9 cellular contexts compared by ENCODE assay signal in the genomic region with DNA sequence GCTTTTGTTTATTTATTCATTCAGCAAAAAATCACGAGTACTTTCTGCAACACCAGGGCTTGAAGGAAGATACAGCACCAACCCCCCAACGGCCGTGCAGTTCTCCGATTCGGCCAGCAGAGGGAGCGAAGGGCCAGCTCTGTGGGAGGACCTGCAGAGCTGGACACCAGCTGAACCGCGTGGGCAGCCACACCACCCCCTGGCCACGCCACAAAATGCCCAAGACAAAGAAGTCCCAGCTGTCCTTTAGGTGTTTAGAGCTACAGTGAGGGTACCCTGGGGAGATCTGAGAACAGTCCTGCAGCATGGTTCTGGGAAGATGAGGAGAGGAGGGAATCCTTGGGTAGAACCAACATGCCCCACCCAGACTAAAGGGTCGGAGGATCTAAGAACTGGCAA.
DNase-seq lines count a peak whose midpoint lies in the region; ATAC-seq and TF ChIP-seq lines count a peak whose summit lies in the region.
"Had no signal": no experiment of that assay in that cellular context is flagged by ENCODE, and none has a peak within 500 bp of the region (broad histone marks: within the 10 kb centered on the region; RNA-seq: fewer than 3 reads in every experiment).

No MANE protein-coding gene starts in this region.

- peaks cover 4 to 7% (median 5%) of the 10 kb centered on the region in 3 donors for H3K4me1 Mint-ChIP-seq in CD8-positive, alpha-beta memory T cell
- peaks cover 3% of the 10 kb centered on the region for H3K4me1 Mint-ChIP-seq in glutamatergic neuron (ENCODE audit: low read depth, unreplicated experiment)

- no peaks in the 10 kb centered on the region for H3K9me3 Mint-ChIP-seq in CD8-positive, alpha-beta memory T cell
- H3K9me3 Mint-ChIP-seq in glutamatergic neuron (ENCODE audit: unreplicated experiment), result peaks cover 3% of the 10 kb centered on the region
- H3K9me3 Mint-ChIP-seq: activated naive CD4-positive, alpha-beta T cell treated with anti-CD3 and anti-CD28 coated beads, Interleukin-2, amount 50 U/mL, for 24 hours had no signal

- ATAC-seq in GM19463 (IDR thresholded peaks at IDR 0.05; ENCODE audit: unreplicated experiment), result peak; percentile 91

- POLR2A ChIA-PET in CD8-positive, alpha-beta memory T cell (lab: Charles Lee), result no interaction called here

- H3K27ac Mint-ChIP-seq in CD8-positive, alpha-beta memory T cell, result peak overlapping the region in 1 of 8 donors; percentile 43
- H3K27ac Mint-ChIP-seq in glutamatergic neuron (ENCODE audit: unreplicated experiment), result peak overlapping the region; percentile 53
- H3K27ac Mint-ChIP-seq: activated naive CD4-positive, alpha-beta T cell treated with anti-CD3 and anti-CD28 coated beads, Interleukin-2, amount 50 U/mL, for 24 hours had no signal

- H3K27me3 Mint-ChIP-seq in CD8-positive, alpha-beta memory T cell, result no peaks in the 10 kb centered on the region
- H3K27me3 Mint-ChIP-seq in glutamatergic neuron (ENCODE audit: unreplicated experiment), result peaks cover 7% of the 10 kb centered on the region
- H3K27me3 Mint-ChIP-seq: activated naive CD4-positive, alpha-beta T cell treated with anti-CD3 and anti-CD28 coated beads, Interleukin-2, amount 50 U/mL, for 24 hours had no signal

- no peaks in the 10 kb centered on the region for H3K27me3 ChIP-seq in CD8-positive, alpha-beta memory T cell (ENCODE audit: insufficient read depth, low read length, poor library complexity, severe bottlenecking)

- H3K27ac ChIP-seq in CD8-positive, alpha-beta memory T cell (ENCODE audit: low read depth, low read length), result no peak overlapping the region

- peaks cover 0 to 1% (median 0%) of the 10 kb centered on the region in 3 donors for H3K36me3 Mint-ChIP-seq in CD8-positive, alpha-beta memory T cell
- peaks cover 5% of the 10 kb centered on the region for H3K36me3 Mint-ChIP-seq in glutamatergic neuron (ENCODE audit: unreplicated experiment)
- H3K36me3 Mint-ChIP-seq: activated naive CD4-positive, alpha-beta T cell treated with anti-CD3 and anti-CD28 coated beads, Interleukin-2, amount 50 U/mL, for 24 hours had no signal

- H3K4me1 ChIP-seq in CD8-positive, alpha-beta memory T cell (ENCODE audit: insufficient read depth, low read length), result peaks cover 4% of the 10 kb centered on the region

- in situ Hi-C loops in KBM-7 (cut with MboI; ENCODE audit: low pct_unique_long_range_greater_than_20kb, low sequenced_read_pairs), result loop anchor here (25.0 kb wide), 1 partner anchor 184 kb away; no protein-coding TSS in a partner anchor

- H3K4me3 Mint-ChIP-seq in CD8-positive, alpha-beta memory T cell, result no peak overlapping the region
- no peak overlapping the region for H3K4me3 Mint-ChIP-seq in glutamatergic neuron (ENCODE audit: unreplicated experiment)
- H3K4me3 Mint-ChIP-seq: activated naive CD4-positive, alpha-beta T cell treated with anti-CD3 and anti-CD28 coated beads, Interleukin-2, amount 50 U/mL, for 24 hours had no signal

- no peak overlapping the region for H3K4me3 ChIP-seq in CD8-positive, alpha-beta memory T cell (ENCODE audit: low read length)

- H3K36me3 ChIP-seq in CD8-positive, alpha-beta memory T cell (ENCODE audit: insufficient read depth, low read length), result no peaks in the 10 kb centered on the region

- H3K9me3 ChIP-seq in CD8-positive, alpha-beta memory T cell (ENCODE audit: low read length), result no peaks in the 10 kb centered on the region

- peak; percentile 98 for TF ChIP-seq CTCF in glutamatergic neuron (IDR thresholded peaks at IDR 0.05; ENCODE audit: partially characterized antibody, unreplicated experiment)

- CTCF ChIA-PET in CD8-positive, alpha-beta memory T cell (lab: Charles Lee), result interaction anchor here (0.7 to 4.0 kb wide), 26 partner anchors 9 to 431 kb away, joined by 3 to 32 read pairs (median 4); no protein-coding TSS in a partner anchor

- DNase-seq in CD8-positive, alpha-beta memory T cell, result peak; percentile 51 to 80 (median 56)
- DNase-seq in KBM-7, result peak; percentile 79
- peak; percentile 37 for DNase-seq in SKM-1 (lab: John Stamatoyannopoulos, UW; ENCODE audit: unreplicated experiment)
- DNase-seq in activated naive CD4-positive, alpha-beta T cell treated with anti-CD3 and anti-CD28 coated beads, Interleukin-2, amount 50 U/mL, for 16 hours, result peak; percentile 73
- DNase-seq in glutamatergic neuron, result peak; percentile 92
- DNase-seq in posterior vena cava (ENCODE audit: low spot score), result peak; percentile 94
- DNase-seq in ureter (ENCODE audit: low spot score), result peak; percentile 88

- intact Hi-C loops in posterior vena cava (cut with DNase I), result loop anchor here (5.0 to 10.0 kb wide), 3 partner anchors 194 to 432 kb away; no protein-coding TSS in a partner anchor

Comparison
In these comparisons a context has a peak if more than half of its experiments do, and no peak if none do; other contexts are left out.
1. DNase-seq: peak in every context shown above with its lines; median percentile 94 in posterior vena cava; 92 in glutamatergic neuron; 88 in ureter; 79 in KBM-7; 73 in activated naive CD4-positive, alpha-beta T cell treated with anti-CD3 and anti-CD28 coated beads, Interleukin-2, amount 50 U/mL, for 16 hours; 56 in CD8-positive, alpha-beta memory T cell; 37 in SKM-1.